1 cellular context compared by ENCODE assay signal in the genomic region with DNA sequence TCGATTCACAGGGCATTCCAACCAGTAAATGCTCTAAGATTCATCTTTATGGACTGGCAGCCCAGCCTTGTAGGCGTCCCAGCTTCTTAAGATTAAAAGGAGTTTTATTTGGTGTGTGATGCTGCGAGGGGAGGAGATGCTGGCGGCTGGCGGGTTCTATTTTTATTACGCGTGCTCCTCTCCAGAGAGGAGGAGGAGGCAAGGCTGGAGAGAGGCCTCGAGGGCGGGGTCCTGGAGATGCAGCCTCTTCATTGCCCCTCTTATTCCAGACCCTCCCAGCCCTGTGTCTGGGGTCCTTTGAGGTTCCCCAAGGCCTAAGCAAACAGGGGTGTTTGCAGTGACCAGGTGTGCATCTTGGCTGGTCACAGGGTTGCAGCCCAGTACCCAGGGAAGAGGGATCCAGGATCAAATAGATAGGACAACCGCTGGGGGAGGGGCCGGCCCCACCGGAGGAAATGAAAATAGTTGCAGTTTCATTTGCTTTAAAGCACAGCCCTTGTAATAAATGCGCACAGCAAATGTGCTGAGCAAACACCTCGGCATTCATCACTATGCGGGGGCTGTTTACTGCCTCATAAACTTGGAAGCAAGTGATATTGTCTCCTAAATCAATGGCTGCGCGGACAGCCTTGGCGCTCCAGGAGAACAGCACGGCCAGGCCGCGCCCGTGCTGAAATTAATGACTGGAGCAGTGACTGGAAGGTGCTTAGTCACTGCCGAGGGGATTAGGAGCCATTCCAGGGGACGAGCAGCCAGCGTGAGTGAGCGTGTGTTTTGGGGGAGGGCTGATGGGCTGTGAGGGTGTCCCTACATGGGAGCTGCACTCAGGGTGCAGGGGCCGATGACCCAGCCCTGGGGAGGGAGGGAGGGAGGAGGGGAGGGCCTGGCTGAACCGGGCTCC.
TF ChIP-seq lines count a peak whose summit lies in the region.

No MANE protein-coding gene starts in this region.

TF ChIP-seq in HepG2, 621 proteins besides CTCF, POLR2A, EP300 and RAD21 (continued from another document):
- TF ChIP-seq ZNF687 (CRISPR knock-in tag; IDR thresholded peaks at IDR 0.05) (peak; percentile 43), ZNF768 (CRISPR knock-in tag; IDR thresholded peaks at IDR 0.05) (peak; percentile 58; the same call in 1 of the 2 replicates), NFE2 (CRISPR knock-in tag; IDR thresholded peaks at IDR 0.05) (peak; percentile 89), PRMT3 (CRISPR knock-in tag; IDR thresholded peaks at IDR 0.05; ENCODE audit: borderline replicate concordance, low read depth) (no peak), HNRNPLL (IDR thresholded peaks at IDR 0.05; ENCODE audit: low read depth, low read length, poor library complexity, severe bottlenecking) (peak; percentile 27), MTA3 (CRISPR knock-in tag; IDR thresholded peaks at IDR 0.05) (no peak), YEATS2 (CRISPR knock-in tag; IDR thresholded peaks at IDR 0.05; ENCODE audit: borderline replicate concordance) (no peak), FOSL2 (CRISPR knock-in tag; IDR thresholded peaks at IDR 0.05) (peak; percentile 25), ZNF629 (CRISPR knock-in tag; conservative IDR thresholded peaks at IDR 0.05) (no peak), TP53 (CRISPR knock-in tag; conservative IDR thresholded peaks at IDR 0.05) (no peak), ZBTB33 (CRISPR knock-in tag; IDR thresholded peaks at IDR 0.05) (0 out of 2 replicates have a peak, but pooled peaks have one; percentile 49), MAF1 (CRISPR knock-in tag; IDR thresholded peaks at IDR 0.05; ENCODE audit: borderline replicate concordance) (no peak), NFE2L2 (IDR thresholded peaks at IDR 0.05; ENCODE audit: low read length) (peak; percentile 50; the same call in 1 of the 2 replicates), ZNF816 (CRISPR knock-in tag; IDR thresholded peaks at IDR 0.05; ENCODE audit: borderline replicate concordance) (no peak), MAFK (conservative IDR thresholded peaks at IDR 0.05 in 1 of 2, IDR thresholded peaks at IDR 0.05 in 1 of 2; ENCODE audit: low read length in 2 of 2) (peak in 1 of 2 experiments; percentile 54; a peak in 2 of 4 replicates), ZNF333 (CRISPR knock-in tag; IDR thresholded peaks at IDR 0.05; ENCODE audit: borderline replicate concordance) (0 out of 2 replicates have a peak, but pooled peaks have one; percentile 40), MAFF (IDR thresholded peaks at IDR 0.05; ENCODE audit: low read depth, low read length) (0 out of 2 replicates have a peak, but pooled peaks have one; percentile 17)
- TF ChIP-seq, protein P1, sequence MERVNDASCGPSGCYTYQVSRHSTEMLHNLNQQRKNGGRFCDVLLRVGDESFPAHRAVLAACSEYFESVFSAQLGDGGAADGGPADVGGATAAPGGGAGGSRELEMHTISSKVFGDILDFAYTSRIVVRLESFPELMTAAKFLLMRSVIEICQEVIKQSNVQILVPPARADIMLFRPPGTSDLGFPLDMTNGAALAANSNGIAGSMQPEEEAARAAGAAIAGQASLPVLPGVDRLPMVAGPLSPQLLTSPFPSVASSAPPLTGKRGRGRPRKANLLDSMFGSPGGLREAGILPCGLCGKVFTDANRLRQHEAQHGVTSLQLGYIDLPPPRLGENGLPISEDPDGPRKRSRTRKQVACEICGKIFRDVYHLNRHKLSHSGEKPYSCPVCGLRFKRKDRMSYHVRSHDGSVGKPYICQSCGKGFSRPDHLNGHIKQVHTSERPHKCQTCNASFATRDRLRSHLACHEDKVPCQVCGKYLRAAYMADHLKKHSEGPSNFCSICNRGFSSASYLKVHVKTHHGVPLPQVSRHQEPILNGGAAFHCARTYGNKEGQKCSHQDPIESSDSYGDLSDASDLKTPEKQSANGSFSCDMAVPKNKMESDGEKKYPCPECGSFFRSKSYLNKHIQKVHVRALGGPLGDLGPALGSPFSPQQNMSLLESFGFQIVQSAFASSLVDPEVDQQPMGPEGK (CRISPR knock-in tag; IDR thresholded peaks at IDR 0.05) = 0 out of 2 replicates have a peak, but pooled peaks have one; percentile 11
TF ChIP-seq in HepG2: peak in this region for 18.
